In genomic region chr15:90954712-90955671, GRCh38 we compare ENCODE assay signal across 1 cellular context.
TF ChIP-seq lines count a peak whose summit lies in the region.

Gene RCCD1, plus strand, starts transcription at chr15:90954884. Its CDS starts 1,851 bp downstream, at chr15:90956735.

TF ChIP-seq in K562, 482 proteins besides CTCF, POLR2A, EP300 and RAD21 (continued from another document and continues in another):
- TF ChIP-seq HMGXB4 (CRISPR knock-in tag; IDR thresholded peaks at IDR 0.05) (peak; percentile 90; the same call in 1 of the 2 replicates), NR1H2 (CRISPR knock-in tag; IDR thresholded peaks at IDR 0.05) (peak; percentile 96; the same call in 1 of the 2 replicates), ZC3H4 (CRISPR knock-in tag; IDR thresholded peaks at IDR 0.05; ENCODE audit: borderline replicate concordance) (peak; percentile 73; the same call in 1 of the 2 replicates), ID3 (CRISPR knock-in tag; IDR thresholded peaks at IDR 0.05) (no peak), ID3 (tag; IDR thresholded peaks at IDR 0.05) (peak; percentile 92), IRF1 (CRISPR knock-in tag; IDR thresholded peaks at IDR 0.05; ENCODE audit: borderline replicate concordance) (no peak), CBX3 (IDR thresholded peaks at IDR 0.05; ENCODE audit: borderline replicate concordance in 1 of 2, low read length in 2 of 2) (peak in 1 of 2 experiments; percentile 91; a peak in 2 of 3 replicates), TFE3 (CRISPR knock-in tag; IDR thresholded peaks at IDR 0.05) (peak; percentile 95), MAX (CRISPR knock-in tag; IDR thresholded peaks at IDR 0.05) (peak; percentile 88), CHD4 (IDR thresholded peaks at IDR 0.05; ENCODE audit: insufficient read depth, insufficient replicate concordance, low read depth, low read length, poor library complexity, severe bottlenecking) (peak; percentile 33), MAFK (IDR thresholded peaks at IDR 0.05; ENCODE audit: low read length) (peak; percentile 1; the same call in 1 of the 2 replicates), MAZ (CRISPR knock-in tag; conservative IDR thresholded peaks at IDR 0.05 in 1 of 2, IDR thresholded peaks at IDR 0.05 in 1 of 2) (peak; percentile 88 to 89), NCOA6 (IDR thresholded peaks at IDR 0.05) (no peak), PHB (CRISPR knock-in tag; IDR thresholded peaks at IDR 0.05) (peak; percentile 18; the same call in 1 of the 2 replicates), ZC3H11A (IDR thresholded peaks at IDR 0.05; ENCODE audit: low read depth, low read length) (no peak), ZNF384 (IDR thresholded peaks at IDR 0.05; ENCODE audit: low read depth, low read length) (no peak), CREB1 (IDR thresholded peaks at IDR 0.05) (peak; percentile 71), CREB1 (CRISPR knock-in tag; IDR thresholded peaks at IDR 0.05) (peak; percentile 76; the same call in 1 of the 2 replicates), KLF10 (CRISPR knock-in tag; IDR thresholded peaks at IDR 0.05) (0 out of 2 replicates have a peak, but pooled peaks have one; percentile 75), AFF1 (IDR thresholded peaks at IDR 0.05; ENCODE audit: low read depth in 1 of 2, partially characterized antibody in 2 of 2) (peak in 1 of 2 experiments; percentile 59), ATF2 (CRISPR knock-in tag; IDR thresholded peaks at IDR 0.05) (peak; percentile 79), SMARCA5 (IDR thresholded peaks at IDR 0.05) (peak; percentile 87), ZBTB12 (CRISPR knock-in tag; IDR thresholded peaks at IDR 0.05) (peak; percentile 70), CBX2 (IDR thresholded peaks at IDR 0.05; ENCODE audit: insufficient read depth, low read length, poor library complexity, severe bottlenecking) (no peak), RBM22 (IDR thresholded peaks at IDR 0.05; ENCODE audit: low read depth, low read length, poor library complexity, severe bottlenecking) (peak; percentile 72), POLR2B (IDR thresholded peaks at IDR 0.05; ENCODE audit: low read depth, partially characterized antibody) (peak; percentile 65), ZNF644 (tag; IDR thresholded peaks at IDR 0.05; ENCODE audit: low read depth) (0 out of 2 replicates have a peak, but pooled peaks have one; percentile 66), THAP12 (CRISPR knock-in tag; IDR thresholded peaks at IDR 0.05) (peak; percentile 70; the same call in 1 of the 2 replicates), SIRT6 (IDR thresholded peaks at IDR 0.05; ENCODE audit: low read depth, low read length) (no peak), HBP1 (CRISPR knock-in tag; IDR thresholded peaks at IDR 0.05) (no peak), TEAD2 (tag; IDR thresholded peaks at IDR 0.05) (no peak), ZNF830 (CRISPR knock-in tag; IDR thresholded peaks at IDR 0.05) (peak; percentile 91), U2AF1 (optimal IDR thresholded peaks at IDR 0.05; ENCODE audit: low read depth, low read length) (peak; percentile 78), HNRNPK (IDR thresholded peaks at IDR 0.05; ENCODE audit: low read depth, low read length, poor library complexity, severe bottlenecking) (peak; percentile 32), ZBTB26 (CRISPR knock-in tag; IDR thresholded peaks at IDR 0.05) (peak; percentile 40; the same call in 1 of the 2 replicates), ATF7 (IDR thresholded peaks at IDR 0.05) (peak; percentile 98), SP1 (CRISPR knock-in tag; IDR thresholded peaks at IDR 0.05) (peak; percentile 91), RBFOX2 (IDR thresholded peaks at IDR 0.05; ENCODE audit: low read depth, low read length) (peak; percentile 97), ZSCAN29 (IDR thresholded peaks at IDR 0.05) (peak; percentile 54; the same call in 1 of the 2 replicates), MYNN (IDR thresholded peaks at IDR 0.05) (peak; percentile 26; the same call in 1 of the 2 replicates), MYNN (CRISPR knock-in tag; IDR thresholded peaks at IDR 0.05) (no peak), E2F1 (CRISPR knock-in tag; IDR thresholded peaks at IDR 0.05) (peak; percentile 96)
